ENCODE assay signal across 1 cellular context in genomic region chr16:642189-643049, GRCh38.
A peak's percentile ranks its signal among the peaks of the same experiment; 100 is the strongest.
TF ChIP-seq lines count a peak whose summit lies in the region.

No MANE protein-coding gene starts in this region.

TF ChIP-seq in HepG2, 621 proteins besides CTCF, POLR2A, EP300 and RAD21 (continued from another document and continues in another):
- TF ChIP-seq KIAA2018 (CRISPR knock-in tag; IDR thresholded peaks at IDR 0.05; ENCODE audit: borderline replicate concordance) (no peak), ZSCAN22 (CRISPR knock-in tag; IDR thresholded peaks at IDR 0.05) (no peak), ATRX (CRISPR knock-in tag; IDR thresholded peaks at IDR 0.05; ENCODE audit: borderline replicate concordance) (no peak), GATAD2A (CRISPR knock-in tag; IDR thresholded peaks at IDR 0.05) (0 out of 2 replicates have a peak, but pooled peaks have one; percentile 29), PREB (CRISPR knock-in tag; IDR thresholded peaks at IDR 0.05) (0 out of 2 replicates have a peak, but pooled peaks have one; percentile 28), RAD51 (IDR thresholded peaks at IDR 0.05; ENCODE audit: borderline replicate concordance) (no peak), ZNF160 (CRISPR knock-in tag; IDR thresholded peaks at IDR 0.05) (peak; percentile 63), ZNF234 (CRISPR knock-in tag; conservative IDR thresholded peaks at IDR 0.05) (no peak), KAT7 (CRISPR knock-in tag; IDR thresholded peaks at IDR 0.05; ENCODE audit: borderline replicate concordance) (peak; percentile 79; the same call in 1 of the 2 replicates), GPBP1L1 (CRISPR knock-in tag; IDR thresholded peaks at IDR 0.05) (no peak), TBP (CRISPR knock-in tag; IDR thresholded peaks at IDR 0.05) (no peak), HMGXB4 (CRISPR knock-in tag; IDR thresholded peaks at IDR 0.05; ENCODE audit: borderline replicate concordance in 1 of 2, low read depth in 1 of 2) (no peak; a peak in 1 of 4 replicates), ZNF883 (CRISPR knock-in tag; IDR thresholded peaks at IDR 0.05; ENCODE audit: not compliant biosample characterization) (no peak), MZF1 (CRISPR knock-in tag; IDR thresholded peaks at IDR 0.05; ENCODE audit: borderline replicate concordance) (no peak), SOX6 (IDR thresholded peaks at IDR 0.05) (no peak), SOX6 (CRISPR knock-in tag; IDR thresholded peaks at IDR 0.05) (peak; percentile 37; the same call in 1 of the 2 replicates), MAFK (conservative IDR thresholded peaks at IDR 0.05 in 1 of 2, IDR thresholded peaks at IDR 0.05 in 1 of 2; ENCODE audit: low read length in 2 of 2) (no peak), TMF1 (CRISPR knock-in tag; IDR thresholded peaks at IDR 0.05; ENCODE audit: low read depth) (peak; percentile 28), MXD4 (CRISPR knock-in tag; IDR thresholded peaks at IDR 0.05) (peak; percentile 75; the same call in 1 of the 2 replicates), ZBTB40 (IDR thresholded peaks at IDR 0.05) (no peak), ZBTB40 (CRISPR knock-in tag; IDR thresholded peaks at IDR 0.05) (peak; percentile 67; the same call in 1 of the 2 replicates), TRAFD1 (CRISPR knock-in tag; IDR thresholded peaks at IDR 0.05; ENCODE audit: borderline replicate concordance) (no peak), ZNF367 (CRISPR knock-in tag; IDR thresholded peaks at IDR 0.05; ENCODE audit: borderline replicate concordance) (no peak), ZHX1 (CRISPR knock-in tag; IDR thresholded peaks at IDR 0.05; ENCODE audit: low read depth) (0 out of 2 replicates have a peak, but pooled peaks have one; percentile 20), DPF2 (CRISPR knock-in tag; IDR thresholded peaks at IDR 0.05; ENCODE audit: borderline replicate concordance, low read depth) (no peak), ZNF335 (CRISPR knock-in tag; IDR thresholded peaks at IDR 0.05) (no peak), ZNF615 (CRISPR knock-in tag; IDR thresholded peaks at IDR 0.05; ENCODE audit: borderline replicate concordance) (0 out of 2 replicates have a peak, but pooled peaks have one; percentile 26)
